9 cellular contexts compared by ENCODE assay signal in genomic region chr1:9824702-9825089, GRCh38. TPM values are rescaled to one million over a fixed set of nuclear protein-coding genes. Genes with fewer than 3 reads are reported as not detected.
DNase-seq lines count a peak whose midpoint lies in the region; ATAC-seq and TF ChIP-seq lines count a peak whose summit lies in the region.
"Had no signal": no experiment of that assay in that cellular context is flagged by ENCODE, and none has a peak within 500 bp of the region (broad histone marks: within the 10 kb centered on the region; RNA-seq: fewer than 3 reads in every experiment).

No MANE protein-coding gene starts in this region.

- no peaks in the 10 kb centered on the region for H3K9me3 ChIP-seq in muscle layer of duodenum (ENCODE audit: control insufficient read depth in 1 of 2, low read length in 2 of 2)
- no peaks in the 10 kb centered on the region for H3K9me3 ChIP-seq in vagina
- H3K9me3 ChIP-seq: neutrophil had no signal

- H3K27me3 ChIP-seq in muscle layer of duodenum (ENCODE audit: low read depth, low read length) (no peaks in the 10 kb centered on the region), vagina (no peaks in the 10 kb centered on the region)

- TF ChIP-seq POLR2A in vagina (IDR thresholded peaks at IDR 0.05): no peak

- intact Hi-C loops in vagina (cut with DNase I): no loop called here

- no peak for TF ChIP-seq CTCF in vagina (IDR thresholded peaks at IDR 0.05)

- peaks cover 38% of the 10 kb centered on the region for H3K4me1 Mint-ChIP-seq in central memory CD8-positive, alpha-beta T cell

- peak; percentile 3 for DNase-seq in stimulated activated CD8-positive, alpha-beta memory T cell treated with anti-CD3 and anti-CD28 coated beads, Interleukin-12 subunit alpha, Interleukin-12 subunit beta, amount 100 ng/mL, for 4 hours (ENCODE audit: low read depth)
- no peak for DNase-seq in stimulated activated CD8-positive, alpha-beta memory T cell treated with anti-CD3 and anti-CD28 coated beads, Interleukin-4, amount 100 ng/mL, for 48 hours
- DNase-seq in central memory CD8-positive, alpha-beta T cell (ENCODE audit: low spot score in 2 of 2): no peak
- DNase-seq in vagina (ENCODE audit: extremely low spot score in 2 of 2): no peak
- DNase-seq in DMS79 (lab: John Stamatoyannopoulos, UW): no peak
- DNase-seq in NCI-H1092 (lab: John Stamatoyannopoulos, UW): no peak

- H3K36me3 Mint-ChIP-seq in central memory CD8-positive, alpha-beta T cell (ENCODE audit: insufficient read depth): peaks cover 17% of the 10 kb centered on the region

- peak overlapping the region; percentile 62 to 74 for H3K4me3 ChIP-seq in muscle layer of duodenum (ENCODE audit: low read depth in 1 of 2, low read length in 2 of 2)
- peak overlapping the region; percentile 73 to 96 for H3K4me3 ChIP-seq in vagina

- H3K36me3 ChIP-seq in muscle layer of duodenum (ENCODE audit: control insufficient read depth in 1 of 2, insufficient read depth in 2 of 2, low read length in 2 of 2) (no peaks in the 10 kb centered on the region), vagina (no peaks in the 10 kb centered on the region)
- H3K36me3 ChIP-seq: neutrophil had no signal

- peak overlapping the region; percentile 89 for H3K4me3 Mint-ChIP-seq in central memory CD8-positive, alpha-beta T cell

- no peaks in the 10 kb centered on the region for H3K27me3 Mint-ChIP-seq in central memory CD8-positive, alpha-beta T cell

- ATAC-seq in central memory CD8-positive, alpha-beta T cell (replicated peaks; ENCODE audit: extremely low read depth, poor library complexity, severe bottlenecking): no peak
- no peak for ATAC-seq in GM21447 (IDR thresholded peaks at IDR 0.05; ENCODE audit: unreplicated experiment)

- H3K4me1 ChIP-seq in muscle layer of duodenum (ENCODE audit: control insufficient read depth in 1 of 2, insufficient read depth in 2 of 2, low read length in 2 of 2) (peaks cover 14 to 29% of the 10 kb centered on the region in 2 donors), vagina (peaks cover 51% of the 10 kb centered on the region)

- H3K27ac Mint-ChIP-seq in central memory CD8-positive, alpha-beta T cell (ENCODE audit: low read depth): peak overlapping the region; percentile 58

- H3K27ac ChIP-seq in muscle layer of duodenum (ENCODE audit: low read length) (peak overlapping the region; percentile 33), vagina (peak overlapping the region; percentile 98)
- H3K27ac ChIP-seq: neutrophil had no signal

- no peaks in the 10 kb centered on the region for H3K9me3 Mint-ChIP-seq in central memory CD8-positive, alpha-beta T cell

RNA-seq across cellular contexts. Expression of gene CLSTN1, which starts 0.9 kb away (rescaled TPM):
- total RNA-seq in vagina: 96.5 TPM
